In the genomic region with DNA sequence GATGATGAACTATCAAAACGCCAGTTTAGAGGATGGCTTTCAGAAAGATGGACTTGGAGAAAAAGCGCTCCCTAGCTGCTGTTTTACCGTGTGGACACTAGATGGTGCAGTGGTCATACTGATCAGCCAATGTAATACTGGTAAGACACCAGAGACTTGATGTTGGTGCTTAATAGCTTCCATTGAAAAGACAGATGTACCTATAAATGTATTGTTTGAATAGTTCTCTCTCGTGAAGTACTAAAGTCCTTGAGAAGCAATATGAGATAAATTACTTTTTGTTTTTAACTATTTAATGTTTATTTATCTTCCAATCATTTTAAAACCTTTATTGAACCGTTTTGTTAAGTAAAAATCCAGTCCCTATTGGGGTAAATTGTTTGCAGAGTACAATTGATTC, we compare ENCODE assay signal across 8 cellular contexts.
A peak's percentile ranks its signal among the peaks of the same experiment; 100 is the strongest.
DNase-seq lines count a peak whose midpoint lies in the region; ATAC-seq and TF ChIP-seq lines count a peak whose summit lies in the region.

No MANE protein-coding gene starts in this region.

- H3K27me3 ChIP-seq in Karpas-422 (ENCODE audit: low read length) (no peaks in the 10 kb centered on the region), PC-3 (ENCODE audit: low read length) (no peaks in the 10 kb centered on the region)

- POLR2A ChIA-PET in PC-3 (lab: Charles Lee; ENCODE audit: unreplicated experiment) = no interaction called here

- no peaks in the 10 kb centered on the region for H3K9me3 Mint-ChIP-seq in activated naive CD4-positive, alpha-beta T cell treated with anti-CD3 and anti-CD28 coated beads, Interleukin-2, amount 50 U/mL, for 72 hours
- H3K9me3 Mint-ChIP-seq in progenitor cell of endocrine pancreas (ENCODE audit: low read depth) = no peaks in the 10 kb centered on the region

- H3K79me2 ChIP-seq in Karpas-422 (ENCODE audit: low read length) = no peaks in the 10 kb centered on the region
- H3K79me2 ChIP-seq in PC-3 (ENCODE audit: low read length) = no peaks in the 10 kb centered on the region

- no peak overlapping the region for H3K27ac Mint-ChIP-seq in activated naive CD4-positive, alpha-beta T cell treated with anti-CD3 and anti-CD28 coated beads, Interleukin-2, amount 50 U/mL, for 72 hours
- H3K27ac Mint-ChIP-seq in progenitor cell of endocrine pancreas = no peak overlapping the region

- H3F3A ChIP-seq in PC-3 (ENCODE audit: low read length, unreplicated experiment) = no peaks in the 10 kb centered on the region

- H3K9ac ChIP-seq in Karpas-422 (ENCODE audit: low read length) = no peak overlapping the region
- H3K9ac ChIP-seq in PC-3 (ENCODE audit: low read length) = no peak overlapping the region

- H3K9me2 ChIP-seq in Karpas-422 (replicated peaks; ENCODE audit: insufficient read depth, low read length) (no peaks in the 10 kb centered on the region), PC-3 (replicated peaks; ENCODE audit: low read length) (no peaks in the 10 kb centered on the region)

- intact Hi-C loops in PC-3 (cut with micrococcal nuclease) = loop anchor here (1.0 to 5.0 kb wide), 4 partner anchors 97 to 438 kb away; a partner anchor contains a TSS
- intact Hi-C loops in head of caudate nucleus (cut with DNase I) = loop anchor here (5.0 kb wide), 1 partner anchor 442 kb away; no protein-coding TSS in a partner anchor

- H3K36me3 ChIP-seq in Karpas-422 (ENCODE audit: insufficient read depth, low read length) = no peaks in the 10 kb centered on the region
- H3K36me3 ChIP-seq in PC-3 (ENCODE audit: low read depth, low read length) = no peaks in the 10 kb centered on the region

- peaks cover under 1% of the 10 kb centered on the region for H3K4me1 Mint-ChIP-seq in progenitor cell of endocrine pancreas (ENCODE audit: low read depth)

- H2AFZ ChIP-seq in Karpas-422 (ENCODE audit: low read length) (no peak overlapping the region), PC-3 (ENCODE audit: low read length) (no peak overlapping the region)

- TF ChIP-seq CTCF in PC-3 (conservative IDR thresholded peaks at IDR 0.05; ENCODE audit: low read depth, low read length) (peak; percentile 87), progenitor cell of endocrine pancreas (IDR thresholded peaks at IDR 0.05; ENCODE audit: unreplicated experiment) (peak; percentile 94)

- CTCF ChIA-PET in PC-3 (lab: Charles Lee) = interaction anchor here (1.1 to 1.4 kb wide), 3 partner anchors 268 to 438 kb away, joined by 8 to 11 read pairs (median 9); a partner anchor contains a TSS

- DNase-seq in GM04504 (ENCODE audit: low read depth) = peak; percentile 69
- DNase-seq in Karpas-422 = peak; percentile 85
- peak; percentile 76 for DNase-seq in PC-3
- DNase-seq in activated naive CD4-positive, alpha-beta T cell treated with anti-CD3 and anti-CD28 coated beads, Interleukin-2, amount 50 U/mL, for 72 hours (ENCODE audit: low spot score in 2 of 2) = peak in 1 of 2 donors; percentile 51
- DNase-seq in head of caudate nucleus = peak in 30 of 42 donors; percentile 12 to 82 (median 59)
- peak; percentile 41 for DNase-seq in progenitor cell of endocrine pancreas (ENCODE audit: low spot score, unreplicated experiment)

- H3K27ac ChIP-seq in Karpas-422 (ENCODE audit: low read length) = no peak overlapping the region
- no peak overlapping the region for H3K27ac ChIP-seq in PC-3 (ENCODE audit: low read length)

- ATAC-seq in GM21737 (IDR thresholded peaks at IDR 0.05; ENCODE audit: unreplicated experiment) = peak; percentile 81
- peak; percentile 62 for ATAC-seq in PC-3
- ATAC-seq in activated naive CD4-positive, alpha-beta T cell treated with anti-CD3 and anti-CD28 coated beads, Interleukin-2, amount 50 U/mL, for 72 hours = peak; percentile 74 to 83
- no peak for ATAC-seq in HG02840 (IDR thresholded peaks at IDR 0.05; ENCODE audit: low FRiP score, unreplicated experiment)

- H3K4me1 ChIP-seq in Karpas-422 (ENCODE audit: low read length) (no peaks in the 10 kb centered on the region), PC-3 (ENCODE audit: insufficient read depth, low read length) (peaks cover 9% of the 10 kb centered on the region)

- BruUV-seq in PC-3 (replicated peaks; lab: Mats Ljungman, UMichigan) = no TSS peak

- H3K4me3 Mint-ChIP-seq in progenitor cell of endocrine pancreas (ENCODE audit: low read depth) = no peak overlapping the region

- H3K4me2 ChIP-seq in Karpas-422 (ENCODE audit: low read depth, low read length, poor library complexity, severe bottlenecking) (no peak overlapping the region), PC-3 (ENCODE audit: low read length) (no peak overlapping the region)

- H3K36me3 Mint-ChIP-seq in activated naive CD4-positive, alpha-beta T cell treated with anti-CD3 and anti-CD28 coated beads, Interleukin-2, amount 50 U/mL, for 72 hours = no peaks in the 10 kb centered on the region
- peaks cover 4% of the 10 kb centered on the region for H3K36me3 Mint-ChIP-seq in progenitor cell of endocrine pancreas (ENCODE audit: insufficient read depth)

- H3K4me3 ChIP-seq in Karpas-422 (ENCODE audit: low read length) = no peak overlapping the region
- H3K4me3 ChIP-seq in PC-3 (ENCODE audit: low read length) = no peak overlapping the region

- H4K20me1 ChIP-seq in Karpas-422 (ENCODE audit: insufficient read depth, low read depth, low read length) (no peaks in the 10 kb centered on the region), PC-3 (ENCODE audit: low read length) (no peaks in the 10 kb centered on the region)

- H3K9me3 ChIP-seq in Karpas-422 (ENCODE audit: low read length) (no peaks in the 10 kb centered on the region), PC-3 (ENCODE audit: low read length) (no peaks in the 10 kb centered on the region)

- H3K27me3 Mint-ChIP-seq in progenitor cell of endocrine pancreas = no peaks in the 10 kb centered on the region
